ENCODE assay signal across 1 cellular context in the genomic region with DNA sequence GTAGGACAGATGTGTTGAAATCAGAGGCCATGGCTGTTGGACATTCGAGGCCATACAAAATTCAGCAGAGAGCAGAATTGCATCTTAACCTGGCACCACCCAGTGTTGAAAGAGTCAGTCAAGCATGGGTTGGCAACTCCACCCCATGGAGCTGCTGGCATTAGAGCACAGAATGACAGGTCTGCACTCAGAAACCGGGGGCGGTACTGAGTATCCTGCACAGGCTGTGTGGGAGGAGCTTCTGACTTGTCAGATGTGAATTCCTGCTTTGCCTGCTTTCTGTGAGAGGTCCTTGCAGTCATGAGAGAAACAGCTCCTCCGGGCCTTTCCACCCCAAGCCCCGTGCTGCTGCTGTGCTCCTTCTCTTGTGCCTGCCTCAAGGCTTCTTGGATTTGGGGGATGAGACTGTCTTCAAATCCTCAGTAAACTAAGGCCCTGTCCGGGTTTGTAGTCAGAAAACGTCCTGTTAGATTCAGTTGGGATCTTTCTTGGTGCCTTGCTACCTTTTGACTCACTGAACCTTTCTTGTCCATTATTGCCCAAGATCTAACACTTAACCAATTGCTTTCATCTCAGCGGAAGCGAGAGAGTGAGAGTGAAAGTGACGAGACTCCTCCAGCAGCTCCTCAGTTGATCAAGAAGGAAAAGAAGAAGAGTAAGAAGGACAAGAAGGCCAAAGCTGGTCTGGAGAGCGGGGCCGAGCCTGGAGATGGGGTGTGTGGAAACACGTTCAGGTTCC.
TF ChIP-seq lines count a peak whose summit lies in the region.

No MANE protein-coding gene starts in this region.

TF ChIP-seq in A549, 52 proteins besides CTCF, POLR2A, EP300 and RAD21 (continued from another document):
- TF ChIP-seq HDAC2 (IDR thresholded peaks at IDR 0.05): no peak
- TF ChIP-seq RARB (CRISPR knock-in tag; IDR thresholded peaks at IDR 0.05): no peak
